10 cellular contexts compared by ENCODE assay signal in the genomic region with DNA sequence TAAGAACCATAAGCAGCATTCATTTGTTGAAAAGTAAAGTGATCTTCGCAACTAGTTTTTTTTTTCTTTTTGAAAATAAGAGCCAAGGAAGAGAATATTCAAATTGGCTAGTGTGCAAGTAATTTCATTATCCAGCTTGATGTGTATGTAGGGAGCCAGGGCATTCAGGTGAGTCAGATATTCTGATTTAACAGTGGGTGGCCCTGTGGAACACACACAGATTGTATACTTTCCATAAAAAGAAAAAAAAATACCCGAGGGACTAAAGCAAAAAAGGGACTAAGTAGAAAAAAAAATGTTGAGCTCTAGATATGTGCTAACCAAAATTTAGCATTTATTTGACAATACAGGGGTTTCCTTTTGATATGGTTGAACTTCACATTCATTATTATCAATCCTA.
"Had no signal": no experiment of that assay in that cellular context is flagged by ENCODE, and none has a peak within 500 bp of the region (broad histone marks: within the 10 kb centered on the region; RNA-seq: fewer than 3 reads in every experiment).

No MANE protein-coding gene starts in this region.

- H3K27ac ChIP-seq: GM23248, HL-60 had no signal

- H3K36me3 Mint-ChIP-seq: IgD-negative memory B cell had no signal

- H3K36me3 ChIP-seq: HAP-1 had no signal

- H3K9me3 ChIP-seq: HAP-1 had no signal

- DNase-seq: GM23248, GOT3, H7, HFFc6, KBM-7 had no signal

- H3K27ac Mint-ChIP-seq: HFFc6, IgD-negative memory B cell had no signal

- H3K9me3 Mint-ChIP-seq: HFFc6, IgD-negative memory B cell had no signal

- H3K4me3 ChIP-seq: GM23248, HAP-1 had no signal

- H3K4me3 Mint-ChIP-seq: HFFc6 had no signal

- H3K4me1 ChIP-seq: HAP-1 had no signal

- ATAC-seq: HCT116, HepG2 had no signal
